In genomic region chr9:121741198-121741918, GRCh38 we compare ENCODE assay signal across 15 cellular contexts.
A peak's percentile ranks its signal among the peaks of the same experiment; 100 is the strongest.
DNase-seq lines count a peak whose midpoint lies in the region; ATAC-seq and TF ChIP-seq lines count a peak whose summit lies in the region.
"Had no signal": no experiment of that assay in that cellular context is flagged by ENCODE, and none has a peak within 500 bp of the region (broad histone marks: within the 10 kb centered on the region; RNA-seq: fewer than 3 reads in every experiment).

No MANE protein-coding gene starts in this region.

- CTCF ChIA-PET in HCT116 (lab: Charles Lee) = no interaction called here

- H3K36me3 ChIP-seq in HCT116 (ENCODE audit: control insufficient read depth in 1 of 2, insufficient read depth in 2 of 2, low read length in 2 of 2) (no peaks in the 10 kb centered on the region), esophagus (ENCODE audit: control insufficient read depth in 2 of 2, insufficient read depth in 2 of 2, low read length in 1 of 2) (peaks cover 0 to 2% of the 10 kb centered on the region in 2 donors), gastrocnemius medialis (no peaks in the 10 kb centered on the region)
- H3K36me3 ChIP-seq: neutrophil had no signal

- BruUV-seq in HCT116 (replicated peaks; lab: Mats Ljungman, UMichigan) = no TSS peak

- H3K27me3 ChIP-seq in HCT116 (ENCODE audit: insufficient read depth, low read length) = no peaks in the 10 kb centered on the region
- no peaks in the 10 kb centered on the region for H3K27me3 ChIP-seq in esophagus (ENCODE audit: control insufficient read depth in 1 of 2, insufficient read depth in 2 of 2, low read length in 2 of 2)
- H3K27me3 ChIP-seq in gastrocnemius medialis = no peaks in the 10 kb centered on the region

- POLR2A ChIA-PET in HCT116 (lab: Charles Lee) = no interaction called here

- DNase-seq in HCT116 (ENCODE audit: low read depth, low spot score) (no peak), NCI-H524 treated with DMSO at 0.1 percent for 48 hours (lab: John Stamatoyannopoulos, UW) (peak; percentile 63), gastrocnemius medialis (peak; percentile 65 to 74), medulla oblongata (ENCODE audit: extremely low spot score) (no peak), DMS79 (lab: John Stamatoyannopoulos, UW) (no peak)
- DNase-seq: activated T-cell treated with anti-CD3 and anti-CD28 coated beads, Interleukin-2, amount 50 U/mL, for 72 hours; CD4-positive, alpha-beta memory T cell; NCI-H345 had no signal

- no peak for TF ChIP-seq RAD21 in HCT116 (IDR thresholded peaks at IDR 0.05; ENCODE audit: low read depth)

- H3K4me3 ChIP-seq in HCT116 (replicated peaks in 1 of 2; ENCODE audit: low read depth in 1 of 2, low read length in 2 of 2) (no peak overlapping the region), esophagus (ENCODE audit: low read depth in 1 of 2, low read length in 2 of 2) (no peak overlapping the region), gastrocnemius medialis (no peak overlapping the region)

- RAD21 ChIA-PET in HCT116 (lab: Charles Lee; ENCODE audit: low non-redundant PET in 1 of 2, low total read pairs in 2 of 2, uncharacterized antibody in 2 of 2, unreplicated experiment in 2 of 2) = no interaction called here

- 54 to 65% methylated on average over 11 of the region's 11 CpGs for whole genome bisulfite sequencing in esophagus, 2 donors

- H3K9me2 ChIP-seq in HCT116 (ENCODE audit: insufficient read depth) = no peaks in the 10 kb centered on the region

- no peak overlapping the region for H3K27ac ChIP-seq in HCT116 (ENCODE audit: low read depth, low read length)
- peak overlapping the region; percentile 34 to 45 for H3K27ac ChIP-seq in esophagus (ENCODE audit: low read depth in 2 of 2, low read length in 1 of 2)
- H3K27ac ChIP-seq in gastrocnemius medialis = peak overlapping the region; percentile 91 to 98 (median 94)
- H3K27ac ChIP-seq: neutrophil had no signal

- intact Hi-C loops in HCT116 (cut with micrococcal nuclease) (loop anchor here (5.0 kb wide), 1 partner anchor 251 kb away; no protein-coding TSS in a partner anchor), gastrocnemius medialis (cut with DNase I; ENCODE audit: low total_unique reads) (loop anchor here (5.0 to 10.0 kb wide), 4 partner anchors 54 to 523 kb away; partner anchors contain the start of genes MRRF and RBM18)

- H3K9ac ChIP-seq in HCT116 (ENCODE audit: low read length) = no peak overlapping the region

- H2AFZ ChIP-seq in HCT116 (ENCODE audit: low read depth, low read length, poor library complexity, severe bottlenecking) = no peak overlapping the region

- H4K20me1 ChIP-seq in HCT116 (ENCODE audit: insufficient read depth) = no peaks in the 10 kb centered on the region

- H3K9me3 ChIP-seq in HCT116 (ENCODE audit: control insufficient read depth in 1 of 2, insufficient read depth in 1 of 2, low read depth in 1 of 2, low read length in 2 of 2) (no peaks in the 10 kb centered on the region), esophagus (ENCODE audit: control insufficient read depth in 2 of 2, insufficient read depth in 1 of 2, low read depth in 1 of 2, low read length in 1 of 2) (no peaks in the 10 kb centered on the region), gastrocnemius medialis (no peaks in the 10 kb centered on the region)
- H3K9me3 ChIP-seq: neutrophil had no signal

- H3K4me1 ChIP-seq in HCT116 (ENCODE audit: control insufficient read depth in 1 of 2, insufficient read depth in 2 of 2, low read length in 2 of 2) = peaks cover 49 to 65% of the 10 kb centered on the region in 2 experiments
- H3K4me1 ChIP-seq in esophagus (ENCODE audit: control insufficient read depth in 2 of 2, insufficient read depth in 2 of 2, low read length in 1 of 2) = peaks cover 6 to 42% of the 10 kb centered on the region in 2 donors
- peaks cover 93 to 95% of the 10 kb centered on the region in 2 donors for H3K4me1 ChIP-seq in gastrocnemius medialis

- in situ Hi-C loops in gastrocnemius medialis (cut with MboI; ENCODE audit: low sequenced_read_pairs in 4 of 4) = no loop called here

- peak overlapping the region; percentile 29 for H3K4me2 ChIP-seq in HCT116 (ENCODE audit: low read length)

- TF ChIP-seq CTCF in HCT116 (IDR thresholded peaks at IDR 0.05 in 2 of 3, conservative IDR thresholded peaks at IDR 0.05 in 1 of 3; ENCODE audit: borderline replicate concordance in 1 of 3, insufficient read depth in 1 of 3, low read depth in 2 of 3, low read length in 2 of 3) (no peak), gastrocnemius medialis (IDR thresholded peaks at IDR 0.05 in 4 of 5, conservative IDR thresholded peaks at IDR 0.05 in 1 of 5) (no peak)

- ATAC-seq in HCT116 (no peak), gastrocnemius medialis (peak; percentile 17 to 26), HG03457 (IDR thresholded peaks at IDR 0.05; ENCODE audit: unreplicated experiment) (no peak), HG03442 (IDR thresholded peaks at IDR 0.05; ENCODE audit: unreplicated experiment) (no peak)
- ATAC-seq: activated CD4-positive, CD25-positive, alpha-beta regulatory T cell treated with anti-CD3 and anti-CD28 coated beads, Interleukin-2, amount 50 U/mL, for 24 hours; SK-N-SH treated with all-trans-retinoic acid at 6 μM for 48 hours; stimulated activated memory B cell treated with anti-CD40 and anti-IgM and Interleukin-4, amounts not matched to agents 10 μg/mL and 1 μg/mL and 100 μg/mL, for 72 hours had no signal

- peaks cover 31% of the 10 kb centered on the region; the same call in 1 of the 2 replicates for H3K79me2 ChIP-seq in HCT116 (ENCODE audit: insufficient read depth, low read length)

- TF ChIP-seq POLR2A in HCT116 (IDR thresholded peaks at IDR 0.05; ENCODE audit: borderline replicate concordance, extremely low read depth, insufficient read depth, insufficient read length) (no peak), gastrocnemius medialis (IDR thresholded peaks at IDR 0.05) (peak; percentile 19 to 44)

TF ChIP-seq in HCT116, 20 proteins besides CTCF, POLR2A, EP300 and RAD21:
- TF ChIP-seq EGR1 (IDR thresholded peaks at IDR 0.05; ENCODE audit: low read depth) (no peak), ELF1 (IDR thresholded peaks at IDR 0.05; ENCODE audit: borderline replicate concordance, low read depth) (no peak), SP1 (IDR thresholded peaks at IDR 0.05; ENCODE audit: low read depth) (no peak), ZBTB33 (IDR thresholded peaks at IDR 0.05; ENCODE audit: extremely low read depth, insufficient replicate concordance, low read length) (no peak), FOSL1 (IDR thresholded peaks at IDR 0.05; ENCODE audit: low read depth) (no peak), JUND (IDR thresholded peaks at IDR 0.05) (no peak), POLR2AphosphoS5 (IDR thresholded peaks at IDR 0.05; ENCODE audit: low read depth, low read length) (no peak), ZNF274 (IDR thresholded peaks at IDR 0.05; ENCODE audit: low read depth, low read length) (no peak), SIN3A (IDR thresholded peaks at IDR 0.05; ENCODE audit: low read depth) (no peak)

Comparison
In these comparisons a context has a peak if more than half of its experiments do, and no peak if none do; other contexts are left out.
1. ATAC-seq: peak in gastrocnemius medialis (2 of 2); none in HCT116 (single experiment), HG03457 (single experiment) and HG03442 (single experiment).
2. DNase-seq: peak in NCI-H524 treated with DMSO at 0.1 percent for 48 hours (single experiment) and gastrocnemius medialis (2 of 2); none in HCT116 (single experiment), medulla oblongata (single experiment) and DMS79 (single experiment).